ENCODE assay signal across 11 cellular contexts in genomic region chr13:49296659-49297058, GRCh38.
"Had no signal": no experiment of that assay in that cellular context is flagged by ENCODE, and none has a peak within 500 bp of the region (broad histone marks: within the 10 kb centered on the region; RNA-seq: fewer than 3 reads in every experiment).

No MANE protein-coding gene starts in this region.

- H3K4me3 Mint-ChIP-seq: GM23338, H9, HFFc6 had no signal

- H3K36me3 ChIP-seq: HAP-1 had no signal

- H3K27ac Mint-ChIP-seq: GM23338, H9, HFFc6 had no signal

- H2AFZ ChIP-seq: GM23248, GM23338 had no signal

- H3K9ac ChIP-seq: GM23248 had no signal

- FAIRE-seq: H1, H54 had no signal

- DNase-seq: GOT3, H7, H9, HCEC 1CT, HFFc6 had no signal

- H3K27ac ChIP-seq: GM23248 had no signal

- H3K9me3 ChIP-seq: HAP-1 had no signal

- H3K4me1 ChIP-seq: HAP-1 had no signal

- H3K9me3 Mint-ChIP-seq: GM23338, H9, HFFc6 had no signal

- H3K4me2 ChIP-seq: GM23338 had no signal

- H3K4me3 ChIP-seq: GM23248, GM23338, HAP-1 had no signal

- ATAC-seq: GM23338, HCT116 had no signal
